8 cellular contexts compared by ENCODE assay signal in the genomic region with DNA sequence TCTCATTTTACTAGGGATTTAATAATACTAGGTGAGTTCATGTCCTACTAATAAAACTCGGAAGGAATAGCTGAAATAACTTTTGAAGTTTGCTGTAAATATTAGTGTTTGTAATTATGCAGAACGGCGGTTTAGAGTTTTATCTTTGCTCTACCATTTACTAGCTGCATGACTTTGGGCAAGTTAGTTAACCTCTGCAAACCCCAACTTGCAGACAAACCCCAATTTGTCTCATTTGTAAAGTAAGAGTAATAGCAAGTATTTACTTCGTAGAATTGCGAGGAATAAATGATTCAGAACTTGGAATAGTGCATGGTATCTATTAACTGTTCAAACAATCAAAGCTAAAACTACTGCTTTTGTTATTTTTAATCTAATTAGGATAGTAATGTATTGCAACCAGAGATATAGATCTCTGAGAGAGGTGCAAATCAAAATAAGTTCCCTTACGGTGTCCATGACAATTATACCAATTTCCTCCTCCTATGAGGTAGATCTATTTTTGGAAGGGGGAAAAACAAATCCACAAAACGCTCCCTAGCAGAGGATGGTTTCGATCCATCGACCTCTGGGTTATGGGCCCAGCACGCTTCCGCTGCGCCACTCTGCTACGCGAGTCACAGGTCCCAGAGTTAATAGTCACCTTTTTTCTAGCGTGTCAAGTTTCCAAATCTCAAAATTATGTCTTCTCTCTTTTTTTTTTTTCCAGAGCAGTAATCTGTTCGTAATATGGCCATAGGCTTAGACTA. TPM values are rescaled to one million over a fixed set of nuclear protein-coding genes. Genes with fewer than 3 reads are reported as not detected.
DNase-seq lines count a peak whose midpoint lies in the region; ATAC-seq lines count a peak whose summit lies in the region.

No MANE protein-coding gene starts in this region.

- peaks cover 49% of the 10 kb centered on the region for H3K4me1 Mint-ChIP-seq in activated naive CD8-positive, alpha-beta T cell treated with anti-CD3 and anti-CD28 coated beads, Interleukin-2, amount 10 ng/mL, durations not matched to agents 7 days and 5 days

- peak overlapping the region; percentile 86 for H3K4me3 Mint-ChIP-seq in activated naive CD8-positive, alpha-beta T cell treated with anti-CD3 and anti-CD28 coated beads, Interleukin-2, amount 10 ng/mL, durations not matched to agents 7 days and 5 days

- in situ Hi-C loops in Caki2 (cut with HindIII; ENCODE audit: low pct_unique_long_range_greater_than_20kb, low sequenced_read_pairs) (loop anchor here (25.0 kb wide), 1 partner anchor 207 kb away; a partner anchor contains a TSS), KBM-7 (cut with MboI; ENCODE audit: low pct_unique_long_range_greater_than_20kb, low sequenced_read_pairs) (loop anchor here (25.0 kb wide), 1 partner anchor 207 kb away; a partner anchor contains a TSS)

- DNase-seq in Caki2 (ENCODE audit: low read depth) (peak; percentile 78), KBM-7 (peak; percentile 86), SK-N-DZ (ENCODE audit: low spot score) (peak; percentile 44), medulla oblongata (ENCODE audit: extremely low spot score) (peak; percentile 15), GM19238 (ENCODE audit: insufficient read length, low spot score) (no peak), 8988T (no peak)
- peak; percentile 49 for DNase-seq in activated naive CD8-positive, alpha-beta T cell treated with anti-CD3 and anti-CD28 coated beads, Interleukin-2, amount 10 ng/mL, durations not matched to agents 7 days and 5 days

- ATAC-seq in activated naive CD8-positive, alpha-beta T cell treated with anti-CD3 and anti-CD28 coated beads, Interleukin-2, amount 10 ng/mL, durations not matched to agents 7 days and 5 days (ENCODE audit: low read depth): peak; percentile 28
- no peak for ATAC-seq in HG02870 (IDR thresholded peaks at IDR 0.05; ENCODE audit: unreplicated experiment)

- peaks cover 1% of the 10 kb centered on the region for H3K36me3 Mint-ChIP-seq in activated naive CD8-positive, alpha-beta T cell treated with anti-CD3 and anti-CD28 coated beads, Interleukin-2, amount 10 ng/mL, durations not matched to agents 7 days and 5 days

- peak overlapping the region; percentile 84 for H3K27ac Mint-ChIP-seq in activated naive CD8-positive, alpha-beta T cell treated with anti-CD3 and anti-CD28 coated beads, Interleukin-2, amount 10 ng/mL, durations not matched to agents 7 days and 5 days

- no peaks in the 10 kb centered on the region for H3K9me3 Mint-ChIP-seq in activated naive CD8-positive, alpha-beta T cell treated with anti-CD3 and anti-CD28 coated beads, Interleukin-2, amount 10 ng/mL, durations not matched to agents 7 days and 5 days

- peaks cover 34% of the 10 kb centered on the region for H3K27me3 Mint-ChIP-seq in activated naive CD8-positive, alpha-beta T cell treated with anti-CD3 and anti-CD28 coated beads, Interleukin-2, amount 10 ng/mL, durations not matched to agents 7 days and 5 days

- POLR2A ChIA-PET in activated naive CD8-positive, alpha-beta T cell treated with anti-CD3 and anti-CD28 coated beads, Interleukin-2, amount 10 ng/mL, durations not matched to agents 7 days and 5 days (lab: Charles Lee): interaction anchor here (0.8 to 2.6 kb wide), 4 partner anchors 8 to 113 kb away, joined by 3 to 14 read pairs (median 4); a partner anchor contains a TSS

RNA-seq across cellular contexts. Expression of a gene that starts 35.1 kb away (rescaled TPM):
- 34.2 and 38.7 TPM in 2 replicates for total RNA-seq in Caki2 (2014; rRNA removed; shearing (Covaris generic); ENCODE audit: low replicate concordance)
- 0.13 and 0.29 TPM in 2 replicates for polyA plus RNA-seq in SK-N-DZ (2014; cell fraction: cytosol; rRNA removed)
- 0.18 and 2.4 TPM in 2 replicates for polyA plus RNA-seq in SK-N-DZ (2014; cell fraction: nucleus; rRNA removed)
- 100 to 1,000 TPM; 102 to 122 TPM for total RNA-seq in activated naive CD8-positive, alpha-beta T cell treated with anti-CD3 and anti-CD28 coated beads, Interleukin-2, amount 10 ng/mL, durations not matched to agents 7 days and 5 days

RNA-seq across cellular contexts. Expression of a gene that starts 53.0 kb away (rescaled TPM):
- total RNA-seq in Caki2 (2014; rRNA removed; shearing (Covaris generic); ENCODE audit: low replicate concordance): 12.7 and 16.0 TPM in 2 replicates
- 2.0 and 3.3 TPM in 2 replicates for polyA plus RNA-seq in SK-N-DZ (2014; cell fraction: cytosol; rRNA removed)
- polyA plus RNA-seq in SK-N-DZ (2014; cell fraction: nucleus; rRNA removed): 3.6 and 6.1 TPM in 2 replicates
- total RNA-seq in activated naive CD8-positive, alpha-beta T cell treated with anti-CD3 and anti-CD28 coated beads, Interleukin-2, amount 10 ng/mL, durations not matched to agents 7 days and 5 days: 10 to 100 TPM; 20.5 to 27.9 TPM

Comparison
In these comparisons a context has a peak if more than half of its experiments do, and no peak if none do; other contexts are left out.
1. DNase-seq: peak in Caki2 (single experiment), KBM-7 (single experiment), SK-N-DZ (single experiment), activated naive CD8-positive, alpha-beta T cell treated with anti-CD3 and anti-CD28 coated beads, Interleukin-2, amount 10 ng/mL, durations not matched to agents 7 days and 5 days (single experiment) and medulla oblongata (single experiment); none in GM19238 (single experiment) and 8988T (single experiment).